In genomic region chr21:32612075-32612998, GRCh38 we compare ENCODE assay signal across 1 cellular context.
TF ChIP-seq lines count a peak whose summit lies in the region.

CFAP298 (minus strand) TSS chr21:32612377; CDS start chr21:32612243, 134 bp downstream.

TF ChIP-seq in K562, 482 proteins besides CTCF, POLR2A, EP300 and RAD21 (continued from another document and continues in another):
- TF ChIP-seq SIN3A (IDR thresholded peaks at IDR 0.05; ENCODE audit: borderline replicate concordance in 2 of 2, control insufficient read depth in 1 of 2, low read depth in 2 of 2, low read length in 2 of 2): peak; percentile 98 to 99
- peak; percentile 98 for TF ChIP-seq ZEB2 (IDR thresholded peaks at IDR 0.05)
- peak; percentile 34; the same call in 1 of the 2 replicates for TF ChIP-seq ZNF407 (IDR thresholded peaks at IDR 0.05; ENCODE audit: low read depth)
- TF ChIP-seq ZBTB34 (CRISPR knock-in tag; IDR thresholded peaks at IDR 0.05): no peak
- peak; percentile 77 for TF ChIP-seq SP1 (CRISPR knock-in tag; IDR thresholded peaks at IDR 0.05)
- peak; percentile 73 for TF ChIP-seq TAF1 (IDR thresholded peaks at IDR 0.05; ENCODE audit: control insufficient read depth, extremely low read depth, insufficient read depth, low read length, severe bottlenecking)
- TF ChIP-seq SRSF3 (IDR thresholded peaks at IDR 0.05; ENCODE audit: insufficient read depth, low read length): no peak
- TF ChIP-seq ATF2 (CRISPR knock-in tag; IDR thresholded peaks at IDR 0.05): no peak
- 0 out of 4 replicates have a peak, but pooled peaks of 1 of the 2 experiments have one; percentile 38 for TF ChIP-seq RCOR1 (IDR thresholded peaks at IDR 0.05; ENCODE audit: borderline replicate concordance in 1 of 2, low read depth in 2 of 2, low read length in 2 of 2)
- no peak for TF ChIP-seq PTTG1 (tag; IDR thresholded peaks at IDR 0.05; ENCODE audit: low read depth)
- TF ChIP-seq BCL6 (CRISPR knock-in tag; IDR thresholded peaks at IDR 0.05): no peak
- 0 out of 2 replicates have a peak, but pooled peaks have one; percentile 58 for TF ChIP-seq GATAD2A (IDR thresholded peaks at IDR 0.05)
- no peak for TF ChIP-seq JUNB (CRISPR knock-in tag; conservative IDR thresholded peaks at IDR 0.05)
- no peak for TF ChIP-seq RERE (CRISPR knock-in tag; IDR thresholded peaks at IDR 0.05; ENCODE audit: borderline replicate concordance)
- TF ChIP-seq MYNN (IDR thresholded peaks at IDR 0.05): peak; percentile 69; the same call in 1 of the 2 replicates
- TF ChIP-seq MYNN (CRISPR knock-in tag; IDR thresholded peaks at IDR 0.05): no peak; the same call in 1 of the 2 replicates
- TF ChIP-seq HOXB6 (CRISPR knock-in tag; IDR thresholded peaks at IDR 0.05; ENCODE audit: borderline replicate concordance): no peak
- TF ChIP-seq SFPQ (IDR thresholded peaks at IDR 0.05; ENCODE audit: low read depth, low read length): no peak
- no peak for TF ChIP-seq SREBF1 (IDR thresholded peaks at IDR 0.05; ENCODE audit: borderline replicate concordance, low read depth, low read length)
- TF ChIP-seq SNIP1 (IDR thresholded peaks at IDR 0.05; ENCODE audit: low read depth): no peak
- TF ChIP-seq BRD4 (IDR thresholded peaks at IDR 0.05): no peak
- TF ChIP-seq E2F5 (CRISPR knock-in tag; IDR thresholded peaks at IDR 0.05): no peak
- TF ChIP-seq ZNF592 (IDR thresholded peaks at IDR 0.05): no peak
- TF ChIP-seq TGIF2 (CRISPR knock-in tag; IDR thresholded peaks at IDR 0.05): no peak
- no peak for TF ChIP-seq ZNF174 (CRISPR knock-in tag; IDR thresholded peaks at IDR 0.05)
- TF ChIP-seq STAG1 (CRISPR knock-in tag; IDR thresholded peaks at IDR 0.05; ENCODE audit: borderline replicate concordance): no peak
- no peak for TF ChIP-seq HNRNPH1 (optimal IDR thresholded peaks at IDR 0.05; ENCODE audit: low read depth, low read length)
- TF ChIP-seq GABPB1 (CRISPR knock-in tag; IDR thresholded peaks at IDR 0.05): peak; percentile 99
- TF ChIP-seq ZBTB1 (CRISPR knock-in tag; IDR thresholded peaks at IDR 0.05; ENCODE audit: borderline replicate concordance, low read depth): peak; percentile 15; the same call in 1 of the 2 replicates
- TF ChIP-seq ZFP36 (IDR thresholded peaks at IDR 0.05; ENCODE audit: low read depth, low read length, partially characterized antibody): peak; percentile 15
- no peak for TF ChIP-seq ZNF644 (tag; IDR thresholded peaks at IDR 0.05; ENCODE audit: low read depth)
